In genomic region chr22:29268511-29269229, GRCh38 we compare ENCODE assay signal across 8 cellular contexts. TPM values are rescaled to one million over a fixed set of nuclear protein-coding genes. Genes with fewer than 3 reads are reported as not detected.
A peak's percentile ranks its signal among the peaks of the same experiment; 100 is the strongest.
DNase-seq lines count a peak whose midpoint lies in the region; ATAC-seq and TF ChIP-seq lines count a peak whose summit lies in the region.

No MANE protein-coding gene starts in this region.

- H3K27me3 ChIP-seq in right atrium auricular region: no peaks in the 10 kb centered on the region

- no peaks in the 10 kb centered on the region for H3K9me3 Mint-ChIP-seq in progenitor cell of endocrine pancreas (ENCODE audit: low read depth)

- peaks cover 47% of the 10 kb centered on the region for H3K4me1 Mint-ChIP-seq in progenitor cell of endocrine pancreas (ENCODE audit: low read depth)

- ATAC-seq in HG03175 (IDR thresholded peaks at IDR 0.05; ENCODE audit: unreplicated experiment): peak; percentile 26

- H3K4me1 ChIP-seq in right atrium auricular region: peaks cover 0 to 53% of the 10 kb centered on the region in 2 donors

- peak overlapping the region; percentile 99 for H3K27ac ChIP-seq in right atrium auricular region

- peaks cover 24% of the 10 kb centered on the region for H3K36me3 Mint-ChIP-seq in progenitor cell of endocrine pancreas (ENCODE audit: insufficient read depth)

- H3K9me3 ChIP-seq in right atrium auricular region: no peaks in the 10 kb centered on the region

- H3K4me3 Mint-ChIP-seq in progenitor cell of endocrine pancreas (ENCODE audit: low read depth): peak overlapping the region; percentile 86

- peak overlapping the region; percentile 100 for H3K27ac Mint-ChIP-seq in progenitor cell of endocrine pancreas

- H3K36me3 ChIP-seq in right atrium auricular region: peaks cover 33% of the 10 kb centered on the region

- TF ChIP-seq CTCF in right atrium auricular region (IDR thresholded peaks at IDR 0.05): no peak
- no peak for TF ChIP-seq CTCF in progenitor cell of endocrine pancreas (IDR thresholded peaks at IDR 0.05; ENCODE audit: unreplicated experiment)

- H3K27me3 Mint-ChIP-seq in progenitor cell of endocrine pancreas: no peaks in the 10 kb centered on the region

- DNase-seq in activated effector memory CD4-positive, alpha-beta T cell treated with Interleukin-2 at 50 U/mL for 16 hours: peak; percentile 18
- DNase-seq in activated effector memory CD4-positive, alpha-beta T cell treated with anti-CD3 and anti-CD28 coated beads, Interleukin-2, amount 50 U/mL, for 16 hours: no peak
- peak; percentile 77 for DNase-seq in RPMI7951 (ENCODE audit: low read depth)
- DNase-seq in anterior cingulate cortex (lab: John Stamatoyannopoulos, UW): peak in 48 of 58 donors; percentile 28 to 85 (median 68)
- peak; percentile 65 for DNase-seq in right atrium auricular region (ENCODE audit: low spot score)
- peak; percentile 53 for DNase-seq in progenitor cell of endocrine pancreas (ENCODE audit: low spot score, unreplicated experiment)
- no peak for DNase-seq in SIG-M5 (lab: John Stamatoyannopoulos, UW)

- peak overlapping the region; percentile 89 to 93 for H3K4me3 ChIP-seq in right atrium auricular region

RNA-seq across cellular contexts. Expression of gene EWSR1, which starts 0.6 kb away (rescaled TPM):
- total RNA-seq in RPMI7951 (2014; rRNA removed; shearing (Covaris generic)): 127 and 233 TPM in 2 replicates
- total RNA-seq in right atrium auricular region (100 to 1,000 TPM; 153 to 179 TPM), progenitor cell of endocrine pancreas (442 and 443 TPM in 2 replicates)

RNA-seq across cellular contexts. Expression of gene RHBDD3, which starts 0.9 kb away (rescaled TPM):
- 10.5 and 12.3 TPM in 2 replicates for total RNA-seq in RPMI7951 (2014; rRNA removed; shearing (Covaris generic))
- 10 to 100 TPM; 16.5 to 23.4 TPM for total RNA-seq in right atrium auricular region
- 65.1 and 66.4 TPM in 2 replicates for total RNA-seq in progenitor cell of endocrine pancreas

RNA-seq across cellular contexts. Expression of gene GAS2L1, which starts 37.8 kb away (rescaled TPM):
- total RNA-seq in RPMI7951 (2014; rRNA removed; shearing (Covaris generic)): 10.9 and 17.1 TPM in 2 replicates
- total RNA-seq in right atrium auricular region (10 to 100 TPM; 19.4 to 28.0 TPM), progenitor cell of endocrine pancreas (10.6 and 11.5 TPM in 2 replicates)

RNA-seq across cellular contexts. Expression of gene RASL10A, which starts 46.8 kb away (rescaled TPM):
- 0.24 TPM in 1 of 2 replicates, not detected in the other for total RNA-seq in RPMI7951 (2014; rRNA removed; shearing (Covaris generic))
- total RNA-seq in right atrium auricular region (1 to 10 TPM; 1.1 to 1.8 TPM), progenitor cell of endocrine pancreas (0.31 and 1.2 TPM in 2 replicates)

Comparison
In these comparisons a context has a peak if more than half of its experiments do, and no peak if none do; other contexts are left out.
1. DNase-seq: peak in activated effector memory CD4-positive, alpha-beta T cell treated with Interleukin-2 at 50 U/mL for 16 hours (single experiment), RPMI7951 (single experiment), anterior cingulate cortex (48 of 58), right atrium auricular region (single experiment) and progenitor cell of endocrine pancreas (single experiment); none in activated effector memory CD4-positive, alpha-beta T cell treated with anti-CD3 and anti-CD28 coated beads, Interleukin-2, amount 50 U/mL, for 16 hours (single experiment) and SIG-M5 (single experiment).